ENCODE assay signal across 25 cellular contexts in the genomic region with DNA sequence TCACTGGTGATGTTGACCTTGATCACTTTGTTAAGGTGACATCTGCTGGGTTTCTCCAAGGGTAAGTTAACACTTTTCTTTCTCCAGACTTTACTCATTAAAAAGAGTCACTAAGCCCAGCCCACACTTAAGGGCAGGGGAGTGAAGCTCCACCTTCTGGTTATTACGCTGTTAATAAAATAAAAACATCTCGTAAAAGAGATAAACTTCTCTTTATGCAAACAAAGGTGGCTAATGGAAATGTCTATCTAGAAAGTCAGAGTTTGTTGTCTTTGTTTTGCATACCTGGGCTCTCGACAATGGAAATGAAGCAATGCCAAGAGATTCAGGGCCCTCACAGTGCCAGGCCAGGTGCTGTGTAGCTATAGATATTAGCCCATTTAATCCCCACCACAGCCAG.
"Had no signal": no experiment of that assay in that cellular context is flagged by ENCODE, and none has a peak within 500 bp of the region (broad histone marks: within the 10 kb centered on the region; RNA-seq: fewer than 3 reads in every experiment).

No MANE protein-coding gene starts in this region.

- DNase-seq: activated CD4-positive, alpha-beta memory T cell treated with anti-CD3 and anti-CD28 coated beads for 36 hours; activated CD4-positive, alpha-beta T cell treated with anti-CD3 and anti-CD28 coated beads, Interleukin-2, amount 10 ng/mL, durations not matched to agents 24 days and 14 days; activated CD4-positive, CD25-positive, alpha-beta regulatory T cell treated with anti-CD3 and anti-CD28 coated beads, Interleukin-2, amount 50 U/mL, for 72 hours; activated CD8-positive, alpha-beta memory T cell treated with anti-CD3 and anti-CD28 coated beads, Interleukin-2, amount 10 ng/mL, durations not matched to agents 7 days and 5 days; activated T-cell treated with anti-CD3 and anti-CD28 coated beads, Interleukin-2, amount 50 U/mL, for 48 hours; dermis blood vessel endothelial cell; effector CD4-positive, alpha-beta T cell; glutamatergic neuron; islet precursor cell; left ventricle myocardium superior; stimulated activated CD4-positive, alpha-beta T cell treated with anti-CD3 and anti-CD28 coated beads, Interleukin-4, amount 100 ng/mL, for 24 hours; stimulated activated naive CD8-positive, alpha-beta T cell treated with anti-CD3 and anti-CD28 coated beads, Interleukin-15, amount 100 ng/mL, for 72 hours; substantia nigra; T1000 had no signal

- H3K9me3 Mint-ChIP-seq: activated CD4-positive, alpha-beta T cell treated with anti-CD3 and anti-CD28 coated beads, Interleukin-2, amount 10 ng/mL, durations not matched to agents 24 days and 14 days; activated naive CD4-positive, alpha-beta T cell treated with anti-CD3 and anti-CD28 coated beads, Interleukin-2, amount 50 U/mL, for 24 hours; activated T-helper 2 cell treated with anti-CD3 and anti-CD28 coated beads, Interferon-gamma antibody, Interleukin-2, Interleukin-4, amounts not matched to agents 10 μg/mL and 5 μg/mL and 100 μg/mL, durations not matched to agents 14 hours and 24 hours and 36 hours; central memory CD8-positive, alpha-beta T cell; stimulated activated memory B cell treated with anti-CD40 and anti-IgM and Interleukin-4, amounts not matched to agents 10 μg/mL and 1 μg/mL and 100 μg/mL, for 72 hours; stimulated activated naive CD8-positive, alpha-beta T cell treated with anti-CD3 and anti-CD28 coated beads, Interleukin-15, amount 100 ng/mL, for 72 hours had no signal

- H3K4me3 ChIP-seq: esophagus muscularis mucosa, skin epidermis had no signal

- H3K36me3 Mint-ChIP-seq: activated CD4-positive, alpha-beta memory T cell treated with anti-CD3 and anti-CD28 coated beads for 36 hours; activated CD8-positive, alpha-beta memory T cell treated with anti-CD3 and anti-CD28 coated beads, Interleukin-2, amount 10 ng/mL, durations not matched to agents 7 days and 5 days; activated naive CD4-positive, alpha-beta T cell treated with anti-CD3 and anti-CD28 coated beads, Interleukin-2, amount 50 U/mL, for 24 hours had no signal

- ATAC-seq: activated CD8-positive, alpha-beta memory T cell treated with anti-CD3 and anti-CD28 coated beads, Interleukin-2, amount 10 ng/mL, durations not matched to agents 7 days and 5 days; left ventricle myocardium superior; sciatic nerve; stimulated activated memory B cell treated with anti-CD40 and anti-IgM and Interleukin-4, amounts not matched to agents 10 μg/mL and 1 μg/mL and 100 μg/mL, for 72 hours; stimulated activated naive CD8-positive, alpha-beta T cell treated with anti-CD3 and anti-CD28 coated beads, Interleukin-15, amount 100 ng/mL, for 72 hours had no signal

- H3K27ac Mint-ChIP-seq: activated CD4-positive, alpha-beta memory T cell treated with anti-CD3 and anti-CD28 coated beads for 36 hours; activated CD4-positive, alpha-beta T cell treated with anti-CD3 and anti-CD28 coated beads, Interleukin-2, amount 10 ng/mL, durations not matched to agents 24 days and 14 days; activated CD8-positive, alpha-beta memory T cell treated with anti-CD3 and anti-CD28 coated beads, Interleukin-2, amount 10 ng/mL, durations not matched to agents 7 days and 5 days; activated naive CD4-positive, alpha-beta T cell treated with anti-CD3 and anti-CD28 coated beads, Interleukin-2, amount 50 U/mL, for 24 hours; activated T-helper 2 cell treated with anti-CD3 and anti-CD28 coated beads, Interferon-gamma antibody, Interleukin-2, Interleukin-4, amounts not matched to agents 10 μg/mL and 5 μg/mL and 100 μg/mL, durations not matched to agents 14 hours and 24 hours and 36 hours; stimulated activated memory B cell treated with anti-CD40 and anti-IgM and Interleukin-4, amounts not matched to agents 10 μg/mL and 1 μg/mL and 100 μg/mL, for 72 hours had no signal

- H3K27me3 Mint-ChIP-seq: activated CD4-positive, alpha-beta memory T cell treated with anti-CD3 and anti-CD28 coated beads for 36 hours; activated CD8-positive, alpha-beta memory T cell treated with anti-CD3 and anti-CD28 coated beads, Interleukin-2, amount 10 ng/mL, durations not matched to agents 7 days and 5 days; activated naive CD4-positive, alpha-beta T cell treated with anti-CD3 and anti-CD28 coated beads, Interleukin-2, amount 50 U/mL, for 24 hours; central memory CD8-positive, alpha-beta T cell; stimulated activated memory B cell treated with anti-CD40 and anti-IgM and Interleukin-4, amounts not matched to agents 10 μg/mL and 1 μg/mL and 100 μg/mL, for 72 hours; stimulated activated naive CD8-positive, alpha-beta T cell treated with anti-CD3 and anti-CD28 coated beads, Interleukin-15, amount 100 ng/mL, for 72 hours had no signal

- H3K27me3 ChIP-seq: esophagus muscularis mucosa had no signal

- FAIRE-seq: bronchial epithelial cell, colon, frontal cortex had no signal

- H3K4me3 Mint-ChIP-seq: activated CD4-positive, alpha-beta memory T cell treated with anti-CD3 and anti-CD28 coated beads for 36 hours; activated CD4-positive, alpha-beta T cell treated with anti-CD3 and anti-CD28 coated beads, Interleukin-2, amount 10 ng/mL, durations not matched to agents 24 days and 14 days; activated CD8-positive, alpha-beta memory T cell treated with anti-CD3 and anti-CD28 coated beads, Interleukin-2, amount 10 ng/mL, durations not matched to agents 7 days and 5 days; activated naive CD4-positive, alpha-beta T cell treated with anti-CD3 and anti-CD28 coated beads, Interleukin-2, amount 50 U/mL, for 24 hours; central memory CD8-positive, alpha-beta T cell; nephron; stimulated activated memory B cell treated with anti-CD40 and anti-IgM and Interleukin-4, amounts not matched to agents 10 μg/mL and 1 μg/mL and 100 μg/mL, for 72 hours; stimulated activated naive CD8-positive, alpha-beta T cell treated with anti-CD3 and anti-CD28 coated beads, Interleukin-15, amount 100 ng/mL, for 72 hours had no signal

- H3K27ac ChIP-seq: esophagus muscularis mucosa, skin epidermis had no signal

- H3K36me3 ChIP-seq: esophagus muscularis mucosa had no signal

- H3K4me1 Mint-ChIP-seq: activated CD8-positive, alpha-beta memory T cell treated with anti-CD3 and anti-CD28 coated beads, Interleukin-2, amount 10 ng/mL, durations not matched to agents 7 days and 5 days; activated naive CD4-positive, alpha-beta T cell treated with anti-CD3 and anti-CD28 coated beads, Interleukin-2, amount 50 U/mL, for 24 hours; central memory CD8-positive, alpha-beta T cell; stimulated activated memory B cell treated with anti-CD40 and anti-IgM and Interleukin-4, amounts not matched to agents 10 μg/mL and 1 μg/mL and 100 μg/mL, for 72 hours; stimulated activated naive CD8-positive, alpha-beta T cell treated with anti-CD3 and anti-CD28 coated beads, Interleukin-15, amount 100 ng/mL, for 72 hours had no signal

- H3K9me3 ChIP-seq: esophagus muscularis mucosa had no signal
